Comparison of ENCODE assay signal across 8 cellular contexts in the genomic region with DNA sequence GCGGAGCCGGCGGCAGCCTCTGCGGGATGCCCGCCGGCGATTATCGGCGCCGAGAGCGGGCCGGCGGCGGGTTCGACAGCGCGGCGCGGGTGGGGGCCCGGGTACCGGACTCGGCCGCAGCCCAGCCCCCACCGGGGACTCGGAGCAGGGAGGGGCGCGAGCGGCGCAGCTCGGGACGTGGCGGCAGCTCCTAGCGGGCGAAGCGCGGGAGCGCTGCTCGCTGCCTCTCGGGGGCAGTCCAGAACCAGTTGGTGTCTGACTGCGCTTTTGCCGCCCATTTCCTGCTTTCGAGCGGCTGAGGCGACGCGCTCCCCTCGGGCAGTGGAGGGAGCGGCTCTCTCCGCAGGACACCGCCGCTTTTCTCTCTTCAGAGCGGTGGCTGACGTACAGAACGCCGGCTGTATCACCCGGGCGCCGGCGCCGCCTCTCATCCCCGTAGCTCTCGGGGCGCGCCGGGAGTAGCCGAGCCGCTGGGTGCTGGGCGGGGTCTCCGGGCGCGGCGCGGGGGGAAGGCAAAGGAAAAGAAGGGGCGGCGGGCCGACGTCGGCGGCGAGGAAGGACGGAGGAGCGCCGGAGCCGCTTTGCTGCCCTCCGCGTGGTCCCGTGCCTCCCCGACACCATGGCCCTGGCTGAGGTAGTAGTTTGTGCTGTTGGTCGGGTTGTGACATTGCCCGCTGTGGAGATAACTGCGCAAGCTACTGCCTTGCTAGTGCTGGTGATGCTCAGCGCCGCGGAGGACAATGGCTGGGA.
A peak's percentile ranks its signal among the peaks of the same experiment; 100 is the strongest.
DNase-seq lines count a peak whose midpoint lies in the region; ATAC-seq and TF ChIP-seq lines count a peak whose summit lies in the region.

No MANE protein-coding gene starts in this region.

- TF ChIP-seq CTCF in colonic mucosa (IDR thresholded peaks at IDR 0.05): peak; percentile 28

- ATAC-seq in GM18907 (IDR thresholded peaks at IDR 0.05; ENCODE audit: unreplicated experiment) (peak; percentile 77), HG03139 (IDR thresholded peaks at IDR 0.05; ENCODE audit: unreplicated experiment) (peak; percentile 66), left lobe of liver (peak; percentile 91)

- H3K27me3 ChIP-seq in colonic mucosa: no peaks in the 10 kb centered on the region

- intact Hi-C loops in colonic mucosa (cut with DNase I): loop anchor here (5.0 kb wide), 2 partner anchors 189 to 341 kb away; a partner anchor contains a TSS

- no peaks in the 10 kb centered on the region for H3K9me3 ChIP-seq in colonic mucosa

- peak overlapping the region; percentile 69 for H3K4me3 ChIP-seq in colonic mucosa

- DNase-seq in AG20443 (ENCODE audit: low spot score) (peak; percentile 92), NCI-H226 (peak; percentile 92), colonic mucosa (peak; percentile 81), left lobe of liver (ENCODE audit: low spot score) (peak; percentile 90)
- DNase-seq in activated CD4-positive, alpha-beta T cell treated with anti-CD3 and anti-CD28 coated beads for 4 hours: peak; percentile 72 to 80
- DNase-seq in stimulated activated CD4-positive, alpha-beta T cell treated with anti-CD3 and anti-CD28 coated beads, Interleukin-2, amount 100 ng/mL, for 24 hours: peak; percentile 76 to 79

- no peaks in the 10 kb centered on the region for H3K36me3 ChIP-seq in colonic mucosa

- H3K4me1 ChIP-seq in colonic mucosa: no peaks in the 10 kb centered on the region

- H3K9ac ChIP-seq in colonic mucosa (ENCODE audit: low read depth in 2 of 2, low read length in 2 of 2): peak overlapping the region; percentile 72 to 76

- peak overlapping the region; percentile 99 for H3K27ac ChIP-seq in colonic mucosa

Comparison
In these comparisons a context has a peak if more than half of its experiments do, and no peak if none do; other contexts are left out.
1. Peak in every context shown above with its lines: DNase-seq, ATAC-seq, H3K4me3 ChIP-seq and H3K27ac ChIP-seq.